In genomic region chr16:19717781-19718623, GRCh38 we compare ENCODE assay signal across 1 cellular context.
TF ChIP-seq lines count a peak whose summit lies in the region.

Gene IQCK (plus strand): TSS chr16:19718271. CDS start chr16:19718307, 36 bp downstream.
Gene KNOP1 (minus strand): TSS chr16:19718227. CDS start chr16:19715035, 3,192 bp downstream.

TF ChIP-seq in HepG2, 621 proteins besides CTCF, POLR2A, EP300 and RAD21 (continued from another document and continues in another):
- TF ChIP-seq, protein P1, sequence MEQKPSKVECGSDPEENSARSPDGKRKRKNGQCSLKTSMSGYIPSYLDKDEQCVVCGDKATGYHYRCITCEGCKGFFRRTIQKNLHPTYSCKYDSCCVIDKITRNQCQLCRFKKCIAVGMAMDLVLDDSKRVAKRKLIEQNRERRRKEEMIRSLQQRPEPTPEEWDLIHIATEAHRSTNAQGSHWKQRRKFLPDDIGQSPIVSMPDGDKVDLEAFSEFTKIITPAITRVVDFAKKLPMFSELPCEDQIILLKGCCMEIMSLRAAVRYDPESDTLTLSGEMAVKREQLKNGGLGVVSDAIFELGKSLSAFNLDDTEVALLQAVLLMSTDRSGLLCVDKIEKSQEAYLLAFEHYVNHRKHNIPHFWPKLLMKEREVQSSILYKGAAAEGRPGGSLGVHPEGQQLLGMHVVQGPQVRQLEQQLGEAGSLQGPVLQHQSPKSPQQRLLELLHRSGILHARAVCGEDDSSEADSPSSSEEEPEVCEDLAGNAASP (CRISPR knock-in tag; IDR thresholded peaks at IDR 0.05; ENCODE audit: borderline replicate concordance), result no peak; the same call in 1 of the 2 replicates
- TF ChIP-seq ZNF350 (CRISPR knock-in tag; IDR thresholded peaks at IDR 0.05; ENCODE audit: borderline replicate concordance, low read depth), result peak; percentile 99
- peak; percentile 99 for TF ChIP-seq ZNF34 (CRISPR knock-in tag; IDR thresholded peaks at IDR 0.05; ENCODE audit: borderline replicate concordance)
- peak; percentile 52; the same call in 1 of the 2 replicates for TF ChIP-seq JUND (CRISPR knock-in tag; IDR thresholded peaks at IDR 0.05)
- TF ChIP-seq ZFP82 (CRISPR knock-in tag; IDR thresholded peaks at IDR 0.05; ENCODE audit: borderline replicate concordance), result 0 out of 2 replicates have a peak, but pooled peaks have one; percentile 59
- peak; percentile 82 for TF ChIP-seq CREB3 (CRISPR knock-in tag; IDR thresholded peaks at IDR 0.05)
- TF ChIP-seq CEBPZ (IDR thresholded peaks at IDR 0.05; ENCODE audit: low read length), result no peak; the same call in 1 of the 2 replicates
- TF ChIP-seq ATF1 (CRISPR knock-in tag; IDR thresholded peaks at IDR 0.05), result no peak
- TF ChIP-seq PBX3 (CRISPR knock-in tag; IDR thresholded peaks at IDR 0.05; ENCODE audit: borderline replicate concordance), result peak; percentile 59; the same call in 1 of the 2 replicates
- 0 out of 2 replicates have a peak, but pooled peaks have one; percentile 9 for TF ChIP-seq PHF21A (CRISPR knock-in tag; IDR thresholded peaks at IDR 0.05)
- peak; percentile 37 for TF ChIP-seq NCOA2 (CRISPR knock-in tag; IDR thresholded peaks at IDR 0.05)
- TF ChIP-seq SP4 (CRISPR knock-in tag; IDR thresholded peaks at IDR 0.05), result peak; percentile 85
- no peak; the same call in none of the 2 replicates for TF ChIP-seq MAF1 (CRISPR knock-in tag; IDR thresholded peaks at IDR 0.05; ENCODE audit: borderline replicate concordance)
- peak; percentile 69 for TF ChIP-seq CCDC6 (CRISPR knock-in tag; IDR thresholded peaks at IDR 0.05)
- TF ChIP-seq, protein P2, sequence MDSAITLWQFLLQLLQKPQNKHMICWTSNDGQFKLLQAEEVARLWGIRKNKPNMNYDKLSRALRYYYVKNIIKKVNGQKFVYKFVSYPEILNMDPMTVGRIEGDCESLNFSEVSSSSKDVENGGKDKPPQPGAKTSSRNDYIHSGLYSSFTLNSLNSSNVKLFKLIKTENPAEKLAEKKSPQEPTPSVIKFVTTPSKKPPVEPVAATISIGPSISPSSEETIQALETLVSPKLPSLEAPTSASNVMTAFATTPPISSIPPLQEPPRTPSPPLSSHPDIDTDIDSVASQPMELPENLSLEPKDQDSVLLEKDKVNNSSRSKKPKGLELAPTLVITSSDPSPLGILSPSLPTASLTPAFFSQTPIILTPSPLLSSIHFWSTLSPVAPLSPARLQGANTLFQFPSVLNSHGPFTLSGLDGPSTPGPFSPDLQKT (CRISPR knock-in tag; IDR thresholded peaks at IDR 0.05; ENCODE audit: borderline replicate concordance), result peak; percentile 89; the same call in 1 of the 2 replicates
- TF ChIP-seq HBP1 (CRISPR knock-in tag; IDR thresholded peaks at IDR 0.05; ENCODE audit: low read depth), result peak; percentile 84
- TF ChIP-seq MLLT10 (CRISPR knock-in tag; IDR thresholded peaks at IDR 0.05), result peak; percentile 14; the same call in 1 of the 2 replicates
- peak; percentile 68 for TF ChIP-seq RARA (CRISPR knock-in tag; IDR thresholded peaks at IDR 0.05)
- TF ChIP-seq ZNF331 (CRISPR knock-in tag; IDR thresholded peaks at IDR 0.05), result no peak
- TF ChIP-seq IKZF1 (IDR thresholded peaks at IDR 0.05), result no peak
- peak; percentile 71; the same call in 1 of the 2 replicates for TF ChIP-seq THAP7 (CRISPR knock-in tag; IDR thresholded peaks at IDR 0.05)
- peak; percentile 91; the same call in 1 of the 2 replicates for TF ChIP-seq PCBP1 (IDR thresholded peaks at IDR 0.05; ENCODE audit: borderline replicate concordance, low read depth, low read length)
- TF ChIP-seq MIER2 (CRISPR knock-in tag; IDR thresholded peaks at IDR 0.05), result peak; percentile 34; the same call in 1 of the 2 replicates
- TF ChIP-seq TAF1 (CRISPR knock-in tag; IDR thresholded peaks at IDR 0.05), result peak; percentile 89
- TF ChIP-seq CREM (IDR thresholded peaks at IDR 0.05), result peak; percentile 52
- TF ChIP-seq CREM (CRISPR knock-in tag; IDR thresholded peaks at IDR 0.05), result no peak
- no peak for TF ChIP-seq DDIT3 (CRISPR knock-in tag; IDR thresholded peaks at IDR 0.05)
- no peak for TF ChIP-seq SMARCC2 (IDR thresholded peaks at IDR 0.05)
- TF ChIP-seq SOX5 (CRISPR knock-in tag; IDR thresholded peaks at IDR 0.05; ENCODE audit: borderline replicate concordance), result no peak; the same call in 1 of the 2 replicates
- peak; percentile 83; the same call in 1 of the 2 replicates for TF ChIP-seq SNAPC2 (CRISPR knock-in tag; IDR thresholded peaks at IDR 0.05)
- TF ChIP-seq FOXP1 (IDR thresholded peaks at IDR 0.05), result no peak
- 0 out of 2 replicates have a peak, but pooled peaks have one; percentile 3 for TF ChIP-seq FOXP1 (CRISPR knock-in tag; IDR thresholded peaks at IDR 0.05)
- no peak; the same call in none of the 2 replicates for TF ChIP-seq STAT5B (CRISPR knock-in tag; IDR thresholded peaks at IDR 0.05)
- no peak for TF ChIP-seq ZMAT5 (CRISPR knock-in tag; IDR thresholded peaks at IDR 0.05; ENCODE audit: borderline replicate concordance, low read depth)
- no peak for TF ChIP-seq NFE2 (CRISPR knock-in tag; IDR thresholded peaks at IDR 0.05)
- TF ChIP-seq NFYB (CRISPR knock-in tag; IDR thresholded peaks at IDR 0.05), result peak; percentile 21; the same call in 1 of the 2 replicates
- TF ChIP-seq MTA1 (CRISPR knock-in tag; IDR thresholded peaks at IDR 0.05; ENCODE audit: borderline replicate concordance), result peak; percentile 99; the same call in 1 of the 2 replicates
- TF ChIP-seq ZBTB7B (CRISPR knock-in tag; IDR thresholded peaks at IDR 0.05), result peak; percentile 96
- peak; percentile 98 for TF ChIP-seq ZNF572 (CRISPR knock-in tag; IDR thresholded peaks at IDR 0.05)
- TF ChIP-seq ZSCAN9 (CRISPR knock-in tag; IDR thresholded peaks at IDR 0.05; ENCODE audit: borderline replicate concordance), result peak; percentile 92
- no peak; the same call in 1 of the 2 replicates for TF ChIP-seq SAFB2 (CRISPR knock-in tag; IDR thresholded peaks at IDR 0.05; ENCODE audit: borderline replicate concordance, low read depth)
- peak; percentile 44 for TF ChIP-seq PHF5A (CRISPR knock-in tag; IDR thresholded peaks at IDR 0.05; ENCODE audit: low read depth, unreplicated experiment)
- peak; percentile 90 for TF ChIP-seq ZSCAN31 (CRISPR knock-in tag; IDR thresholded peaks at IDR 0.05; ENCODE audit: low read depth)
- 0 out of 2 replicates have a peak, but pooled peaks have one; percentile 74 for TF ChIP-seq ZNF44 (CRISPR knock-in tag; IDR thresholded peaks at IDR 0.05)
- peak; percentile 87; the same call in 1 of the 2 replicates for TF ChIP-seq TP53 (CRISPR knock-in tag; conservative IDR thresholded peaks at IDR 0.05)
- TF ChIP-seq ZNF615 (CRISPR knock-in tag; IDR thresholded peaks at IDR 0.05; ENCODE audit: borderline replicate concordance), result no peak
- TF ChIP-seq ZNF788 (CRISPR knock-in tag; IDR thresholded peaks at IDR 0.05; ENCODE audit: borderline replicate concordance), result peak; percentile 95
- peak; percentile 96 for TF ChIP-seq ZFX (CRISPR knock-in tag; IDR thresholded peaks at IDR 0.05; ENCODE audit: low read depth)
- TF ChIP-seq KLF15 (CRISPR knock-in tag; IDR thresholded peaks at IDR 0.05; ENCODE audit: borderline replicate concordance), result peak; percentile 43; the same call in 1 of the 2 replicates
- peak; percentile 100; the same call in 1 of the 2 replicates for TF ChIP-seq MXD1 (CRISPR knock-in tag; IDR thresholded peaks at IDR 0.05)
- peak; percentile 95 for TF ChIP-seq POLR2G (IDR thresholded peaks at IDR 0.05; ENCODE audit: low read depth, low read length)
- peak; percentile 73; the same call in 1 of the 2 replicates for TF ChIP-seq ZNF569 (CRISPR knock-in tag; IDR thresholded peaks at IDR 0.05; ENCODE audit: borderline replicate concordance)
- TF ChIP-seq RFX1 (IDR thresholded peaks at IDR 0.05), result peak; percentile 91
- TF ChIP-seq ZNF746 (CRISPR knock-in tag; IDR thresholded peaks at IDR 0.05), result peak; percentile 62
- no peak for TF ChIP-seq EZH2 (conservative IDR thresholded peaks at IDR 0.05; ENCODE audit: low read depth, low read length)
- peak; percentile 98 for TF ChIP-seq REPIN1 (CRISPR knock-in tag; IDR thresholded peaks at IDR 0.05; ENCODE audit: borderline replicate concordance, low read depth)
- TF ChIP-seq ZNF12 (CRISPR knock-in tag; IDR thresholded peaks at IDR 0.05), result peak; percentile 45; the same call in 1 of the 2 replicates
- peak; percentile 95 for TF ChIP-seq ZNF749 (CRISPR knock-in tag; IDR thresholded peaks at IDR 0.05; ENCODE audit: borderline replicate concordance)
- peak; percentile 100 for TF ChIP-seq SMAD1 (CRISPR knock-in tag; IDR thresholded peaks at IDR 0.05; ENCODE audit: borderline replicate concordance, low read depth)
- TF ChIP-seq HDAC2 (CRISPR knock-in tag; IDR thresholded peaks at IDR 0.05), result peak; percentile 85
- TF ChIP-seq ZNF547 (CRISPR knock-in tag; IDR thresholded peaks at IDR 0.05), result peak; percentile 96
- no peak; the same call in 1 of the 2 replicates for TF ChIP-seq MAFF (IDR thresholded peaks at IDR 0.05; ENCODE audit: low read depth, low read length)
